Comparison of ENCODE assay signal across 25 cellular contexts in the genomic region with DNA sequence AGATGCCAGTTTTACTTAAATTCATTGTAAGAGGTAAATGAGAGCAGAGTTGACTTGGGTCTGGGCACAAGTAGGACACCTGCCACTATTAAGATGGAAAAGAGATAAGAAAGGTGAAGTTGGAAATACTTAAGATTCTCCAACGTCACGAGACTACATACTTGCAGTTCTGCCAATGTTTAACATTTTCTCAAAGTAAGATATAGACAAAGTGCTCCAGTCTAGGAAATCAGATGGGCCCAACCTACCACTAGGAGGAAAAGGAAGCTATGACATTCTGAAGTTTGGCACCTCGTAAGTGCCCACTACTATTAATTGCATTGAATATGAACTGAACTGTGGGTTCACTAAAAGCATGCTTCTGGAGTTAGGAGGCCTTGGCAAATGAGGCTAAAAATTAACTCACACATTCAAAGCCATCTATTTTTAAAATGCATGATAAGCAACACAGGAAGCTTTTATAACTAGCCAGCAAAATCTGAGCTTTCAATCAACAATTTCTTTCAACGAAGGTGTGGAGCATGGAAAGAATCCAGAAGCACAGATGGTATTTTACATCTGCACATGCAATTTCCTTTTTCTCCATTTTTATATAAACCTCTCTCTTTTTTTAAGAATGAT.
DNase-seq lines count a peak whose midpoint lies in the region; ATAC-seq, FAIRE-seq and TF ChIP-seq lines count a peak whose summit lies in the region.
"Had no signal": no experiment of that assay in that cellular context is flagged by ENCODE, and none has a peak within 500 bp of the region (broad histone marks: within the 10 kb centered on the region; RNA-seq: fewer than 3 reads in every experiment).

No MANE protein-coding gene starts in this region.

- TF ChIP-seq CTCF in pancreas (IDR thresholded peaks at IDR 0.05), result no peak

- H3K9me3 ChIP-seq in pancreas, result no peaks in the 10 kb centered on the region
- H3K9me3 ChIP-seq: BLaER1, SK-N-SH had no signal

- DNase-seq in RPMI8226 (peak; percentile 83), cerebellar cortex (ENCODE audit: low spot score) (peak; percentile 57), left cardiac atrium (no peak), pancreas (no peak), NCI-H2029 (lab: John Stamatoyannopoulos, UW) (no peak), NCI-H345 treated with DMSO at 0.1 percent for 48 hours (lab: John Stamatoyannopoulos, UW; ENCODE audit: unreplicated experiment) (no peak), GM12891 (ENCODE audit: insufficient read length, low spot score) (no peak)
- DNase-seq: ACHN; CD4-positive, alpha-beta T cell; COR-L47; DMS153; H7; Karpas-422; MV-4-11; NCI-H1694; NCI-H2081 treated with DMSO at 0.1 percent for 48 hours; NCI-H2171 treated with DMSO at 0.1 percent for 48 hours; NCI-H526; OCI-M1; SHP77; SK-N-SH had no signal

- no peak for TF ChIP-seq POLR2A in GM12891 (IDR thresholded peaks at IDR 0.05; ENCODE audit: low read depth, low read length)

- 3 to 10% methylated on average over 4 of the region's 4 CpGs for WGBS in pancreas, 2 donors

- FAIRE-seq in pancreas (lab: Jason Lieb, UNC) (no peak), GM12891 (lab: Jason Lieb, UNC) (no peak)
- FAIRE-seq: G401.6, RCC 7860 had no signal

- H3K27ac ChIP-seq in pancreas, result no peak overlapping the region
- H3K27ac ChIP-seq: BLaER1 had no signal

- H3K36me3 ChIP-seq in pancreas, result no peaks in the 10 kb centered on the region
- H3K36me3 ChIP-seq: BLaER1 had no signal

- no peak overlapping the region for H3K4me3 ChIP-seq in pancreas
- H3K4me3 ChIP-seq: BLaER1 had no signal

- intact Hi-C loops in left cardiac atrium (cut with DNase I), result no loop called here
- intact Hi-C loops in pancreas (cut with DNase I), result no loop called here

- no peaks in the 10 kb centered on the region for H3K27me3 ChIP-seq in pancreas
- H3K27me3 ChIP-seq: BLaER1 had no signal

- peaks cover 4 to 15% (median 9%) of the 10 kb centered on the region in 3 donors for H3K4me1 ChIP-seq in pancreas
- H3K4me1 ChIP-seq: BLaER1 had no signal

- ATAC-seq in left cardiac atrium (peak; percentile 51 to 69), pancreas (peak; percentile 55 to 86 (median 80)), HG03108 (IDR thresholded peaks at IDR 0.05; ENCODE audit: unreplicated experiment) (no peak)

TF ChIP-seq in GM12891, 5 proteins besides CTCF, POLR2A, EP300 and RAD21:
- no peak for TF ChIP-seq POLR2AphosphoS5 (IDR thresholded peaks at IDR 0.05; ENCODE audit: low read depth, low read length)
- TF ChIP-seq PAX5 (IDR thresholded peaks at IDR 0.05; ENCODE audit: insufficient read depth, low read length, severe bottlenecking), result no peak
- no peak for TF ChIP-seq TAF1 (IDR thresholded peaks at IDR 0.05; ENCODE audit: low read depth, low read length)
- no peak for TF ChIP-seq SPI1 (IDR thresholded peaks at IDR 0.05; ENCODE audit: low read depth, low read length)
- TF ChIP-seq POU2F2 (IDR thresholded peaks at IDR 0.05; ENCODE audit: low read depth, low read length), result no peak

Comparison
In these comparisons a context has a peak if more than half of its experiments do, and no peak if none do; other contexts are left out.
1. DNase-seq: peak in RPMI8226 (single experiment) and cerebellar cortex (single experiment); none in left cardiac atrium (single experiment), pancreas (0 of 6), NCI-H2029 (single experiment), NCI-H345 treated with DMSO at 0.1 percent for 48 hours (single experiment) and GM12891 (single experiment).